ENCODE assay signal across 1 cellular context in the genomic region with DNA sequence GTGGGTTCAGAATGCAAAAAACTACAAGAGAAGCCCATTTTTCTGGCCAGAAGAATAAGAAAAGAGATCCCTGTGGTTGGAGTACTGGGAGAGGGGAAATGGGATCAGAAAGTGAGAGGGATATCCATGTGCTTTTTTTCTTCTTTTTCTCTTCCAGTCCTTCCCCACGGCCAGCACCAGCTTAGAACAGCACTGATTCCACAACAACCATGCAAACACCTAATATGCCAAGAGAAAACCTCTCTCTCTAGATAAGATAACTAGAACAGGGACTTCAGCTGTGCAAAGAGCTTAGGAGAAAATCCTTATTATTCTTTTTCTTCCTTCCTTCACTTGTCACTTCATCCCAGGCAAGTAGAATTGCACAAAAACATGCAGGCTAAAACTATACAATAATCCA.
TF ChIP-seq lines count a peak whose summit lies in the region.

No MANE protein-coding gene starts in this region.

TF ChIP-seq in GM23338, 12 proteins besides CTCF, POLR2A, EP300 and RAD21 (continued from another document):
- TF ChIP-seq, protein P1, sequence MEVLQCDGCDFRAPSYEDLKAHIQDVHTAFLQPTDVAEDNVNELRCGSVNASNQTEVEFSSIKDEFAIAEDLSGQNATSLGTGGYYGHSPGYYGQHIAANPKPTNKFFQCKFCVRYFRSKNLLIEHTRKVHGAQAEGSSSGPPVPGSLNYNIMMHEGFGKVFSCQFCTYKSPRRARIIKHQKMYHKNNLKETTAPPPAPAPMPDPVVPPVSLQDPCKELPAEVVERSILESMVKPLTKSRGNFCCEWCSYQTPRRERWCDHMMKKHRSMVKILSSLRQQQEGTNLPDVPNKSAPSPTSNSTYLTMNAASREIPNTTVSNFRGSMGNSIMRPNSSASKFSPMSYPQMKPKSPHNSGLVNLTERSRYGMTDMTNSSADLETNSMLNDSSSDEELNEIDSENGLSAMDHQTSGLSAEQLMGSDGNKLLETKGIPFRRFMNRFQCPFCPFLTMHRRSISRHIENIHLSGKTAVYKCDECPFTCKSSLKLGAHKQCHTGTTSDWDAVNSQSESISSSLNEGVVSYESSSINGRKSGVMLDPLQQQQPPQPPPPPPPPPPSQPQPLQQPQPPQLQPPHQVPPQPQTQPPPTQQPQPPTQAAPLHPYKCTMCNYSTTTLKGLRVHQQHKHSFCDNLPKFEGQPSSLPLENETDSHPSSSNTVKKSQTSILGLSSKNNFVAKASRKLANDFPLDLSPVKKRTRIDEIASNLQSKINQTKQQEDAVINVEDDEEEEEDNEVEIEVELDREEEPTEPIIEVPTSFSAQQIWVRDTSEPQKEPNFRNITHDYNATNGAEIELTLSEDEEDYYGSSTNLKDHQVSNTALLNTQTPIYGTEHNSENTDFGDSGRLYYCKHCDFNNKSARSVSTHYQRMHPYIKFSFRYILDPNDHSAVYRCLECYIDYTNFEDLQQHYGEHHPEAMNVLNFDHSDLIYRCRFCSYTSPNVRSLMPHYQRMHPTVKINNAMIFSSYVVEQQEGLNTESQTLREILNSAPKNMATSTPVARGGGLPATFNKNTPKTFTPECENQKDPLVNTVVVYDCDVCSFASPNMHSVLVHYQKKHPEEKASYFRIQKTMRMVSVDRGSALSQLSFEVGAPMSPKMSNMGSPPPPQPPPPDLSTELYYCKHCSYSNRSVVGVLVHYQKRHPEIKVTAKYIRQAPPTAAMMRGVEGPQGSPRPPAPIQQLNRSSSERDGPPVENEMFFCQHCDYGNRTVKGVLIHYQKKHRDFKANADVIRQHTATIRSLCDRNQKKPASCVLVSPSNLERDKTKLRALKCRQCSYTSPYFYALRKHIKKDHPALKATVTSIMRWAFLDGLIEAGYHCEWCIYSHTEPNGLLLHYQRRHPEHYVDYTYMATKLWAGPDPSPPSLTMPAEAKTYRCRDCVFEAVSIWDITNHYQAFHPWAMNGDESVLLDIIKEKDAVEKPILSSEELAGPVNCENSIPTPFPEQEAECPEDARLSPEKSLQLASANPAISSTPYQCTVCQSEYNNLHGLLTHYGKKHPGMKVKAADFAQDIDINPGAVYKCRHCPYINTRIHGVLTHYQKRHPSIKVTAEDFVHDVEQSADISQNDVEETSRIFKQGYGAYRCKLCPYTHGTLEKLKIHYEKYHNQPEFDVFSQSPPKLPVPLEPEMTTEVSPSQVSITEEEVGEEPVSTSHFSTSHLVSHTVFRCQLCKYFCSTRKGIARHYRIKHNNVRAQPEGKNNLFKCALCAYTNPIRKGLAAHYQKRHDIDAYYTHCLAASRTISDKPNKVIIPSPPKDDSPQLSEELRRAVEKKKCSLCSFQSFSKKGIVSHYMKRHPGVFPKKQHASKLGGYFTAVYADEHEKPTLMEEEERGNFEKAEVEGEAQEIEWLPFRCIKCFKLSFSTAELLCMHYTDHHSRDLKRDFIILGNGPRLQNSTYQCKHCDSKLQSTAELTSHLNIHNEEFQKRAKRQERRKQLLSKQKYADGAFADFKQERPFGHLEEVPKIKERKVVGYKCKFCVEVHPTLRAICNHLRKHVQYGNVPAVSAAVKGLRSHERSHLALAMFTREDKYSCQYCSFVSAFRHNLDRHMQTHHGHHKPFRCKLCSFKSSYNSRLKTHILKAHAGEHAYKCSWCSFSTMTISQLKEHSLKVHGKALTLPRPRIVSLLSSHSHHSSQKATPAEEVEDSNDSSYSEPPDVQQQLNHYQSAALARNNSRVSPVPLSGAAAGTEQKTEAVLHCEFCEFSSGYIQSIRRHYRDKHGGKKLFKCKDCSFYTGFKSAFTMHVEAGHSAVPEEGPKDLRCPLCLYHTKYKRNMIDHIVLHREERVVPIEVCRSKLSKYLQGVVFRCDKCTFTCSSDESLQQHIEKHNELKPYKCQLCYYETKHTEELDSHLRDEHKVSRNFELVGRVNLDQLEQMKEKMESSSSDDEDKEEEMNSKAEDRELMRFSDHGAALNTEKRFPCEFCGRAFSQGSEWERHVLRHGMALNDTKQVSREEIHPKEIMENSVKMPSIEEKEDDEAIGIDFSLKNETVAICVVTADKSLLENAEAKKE (CRISPR knock-in tag; IDR thresholded peaks at IDR 0.05) = no peak
- no peak for TF ChIP-seq ZNF114 (CRISPR knock-in tag; IDR thresholded peaks at IDR 0.05)
- TF ChIP-seq, protein P2, sequence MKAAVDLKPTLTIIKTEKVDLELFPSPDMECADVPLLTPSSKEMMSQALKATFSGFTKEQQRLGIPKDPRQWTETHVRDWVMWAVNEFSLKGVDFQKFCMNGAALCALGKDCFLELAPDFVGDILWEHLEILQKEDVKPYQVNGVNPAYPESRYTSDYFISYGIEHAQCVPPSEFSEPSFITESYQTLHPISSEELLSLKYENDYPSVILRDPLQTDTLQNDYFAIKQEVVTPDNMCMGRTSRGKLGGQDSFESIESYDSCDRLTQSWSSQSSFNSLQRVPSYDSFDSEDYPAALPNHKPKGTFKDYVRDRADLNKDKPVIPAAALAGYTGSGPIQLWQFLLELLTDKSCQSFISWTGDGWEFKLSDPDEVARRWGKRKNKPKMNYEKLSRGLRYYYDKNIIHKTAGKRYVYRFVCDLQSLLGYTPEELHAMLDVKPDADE (IDR thresholded peaks at IDR 0.05) = no peak
- TF ChIP-seq POLR2AphosphoS5 (IDR thresholded peaks at IDR 0.05; ENCODE audit: low read depth) = no peak
- TF ChIP-seq, protein P3, sequence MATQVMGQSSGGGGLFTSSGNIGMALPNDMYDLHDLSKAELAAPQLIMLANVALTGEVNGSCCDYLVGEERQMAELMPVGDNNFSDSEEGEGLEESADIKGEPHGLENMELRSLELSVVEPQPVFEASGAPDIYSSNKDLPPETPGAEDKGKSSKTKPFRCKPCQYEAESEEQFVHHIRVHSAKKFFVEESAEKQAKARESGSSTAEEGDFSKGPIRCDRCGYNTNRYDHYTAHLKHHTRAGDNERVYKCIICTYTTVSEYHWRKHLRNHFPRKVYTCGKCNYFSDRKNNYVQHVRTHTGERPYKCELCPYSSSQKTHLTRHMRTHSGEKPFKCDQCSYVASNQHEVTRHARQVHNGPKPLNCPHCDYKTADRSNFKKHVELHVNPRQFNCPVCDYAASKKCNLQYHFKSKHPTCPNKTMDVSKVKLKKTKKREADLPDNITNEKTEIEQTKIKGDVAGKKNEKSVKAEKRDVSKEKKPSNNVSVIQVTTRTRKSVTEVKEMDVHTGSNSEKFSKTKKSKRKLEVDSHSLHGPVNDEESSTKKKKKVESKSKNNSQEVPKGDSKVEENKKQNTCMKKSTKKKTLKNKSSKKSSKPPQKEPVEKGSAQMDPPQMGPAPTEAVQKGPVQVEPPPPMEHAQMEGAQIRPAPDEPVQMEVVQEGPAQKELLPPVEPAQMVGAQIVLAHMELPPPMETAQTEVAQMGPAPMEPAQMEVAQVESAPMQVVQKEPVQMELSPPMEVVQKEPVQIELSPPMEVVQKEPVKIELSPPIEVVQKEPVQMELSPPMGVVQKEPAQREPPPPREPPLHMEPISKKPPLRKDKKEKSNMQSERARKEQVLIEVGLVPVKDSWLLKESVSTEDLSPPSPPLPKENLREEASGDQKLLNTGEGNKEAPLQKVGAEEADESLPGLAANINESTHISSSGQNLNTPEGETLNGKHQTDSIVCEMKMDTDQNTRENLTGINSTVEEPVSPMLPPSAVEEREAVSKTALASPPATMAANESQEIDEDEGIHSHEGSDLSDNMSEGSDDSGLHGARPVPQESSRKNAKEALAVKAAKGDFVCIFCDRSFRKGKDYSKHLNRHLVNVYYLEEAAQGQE (IDR thresholded peaks at IDR 0.05; ENCODE audit: unreplicated experiment) = no peak
TF ChIP-seq in GM23338: peak in this region for 0.
